In the genomic region with DNA sequence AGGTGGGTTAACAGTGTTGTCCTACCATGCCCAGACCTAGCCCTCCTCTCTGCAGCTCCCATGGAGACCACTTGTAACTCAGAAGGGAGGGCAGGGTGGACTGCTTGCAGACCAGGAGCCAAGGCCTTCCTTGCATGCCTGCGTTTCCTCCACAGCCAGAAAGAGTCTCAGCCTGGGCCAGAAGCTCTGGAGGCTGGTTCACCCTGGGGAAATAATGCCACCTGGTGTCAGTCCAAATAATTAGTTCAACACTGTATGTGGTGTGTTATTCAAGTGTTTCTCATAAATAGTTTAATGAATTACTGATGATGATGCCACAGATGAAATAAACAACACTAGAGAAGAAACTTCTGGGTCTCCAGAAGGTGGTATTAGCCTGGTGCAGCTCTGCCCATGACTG, we compare ENCODE assay signal across 17 cellular contexts. TPM values are rescaled to one million over a fixed set of nuclear protein-coding genes. Genes with fewer than 3 reads are reported as not detected.
DNase-seq lines count a peak whose midpoint lies in the region; ATAC-seq, FAIRE-seq and TF ChIP-seq lines count a peak whose summit lies in the region.
"Had no signal": no experiment of that assay in that cellular context is flagged by ENCODE, and none has a peak within 500 bp of the region (broad histone marks: within the 10 kb centered on the region; RNA-seq: fewer than 3 reads in every experiment).

No MANE protein-coding gene starts in this region.

- intact Hi-C loops in Right ventricle myocardium inferior (cut with DNase I): no loop called here
- intact Hi-C loops in sciatic nerve (cut with DNase I): loop anchor here (5.0 kb wide), 1 partner anchor 372 kb away; no protein-coding TSS in a partner anchor

- no peak overlapping the region for H3K4me3 Mint-ChIP-seq in neural progenitor cell
- H3K4me3 Mint-ChIP-seq: activated naive CD8-positive, alpha-beta T cell treated with anti-CD3 and anti-CD28 coated beads, Interleukin-2, amount 50 U/mL, for 24 hours; CD8-positive, alpha-beta memory T cell had no signal

- no peak overlapping the region for H3K9ac ChIP-seq in neural progenitor cell
- H3K9ac ChIP-seq: KMS-11 had no signal

- H3K27ac ChIP-seq in right atrium auricular region (no peak overlapping the region), neural progenitor cell (no peak overlapping the region)
- H3K27ac ChIP-seq: dorsolateral prefrontal cortex, KMS-11, left lung had no signal

- no peaks in the 10 kb centered on the region for H3K79me2 ChIP-seq in neural progenitor cell (ENCODE audit: low read depth)

- no peaks in the 10 kb centered on the region for H3K4me1 Mint-ChIP-seq in neural progenitor cell
- H3K4me1 Mint-ChIP-seq: activated naive CD8-positive, alpha-beta T cell treated with anti-CD3 and anti-CD28 coated beads, Interleukin-2, amount 50 U/mL, for 24 hours; CD8-positive, alpha-beta memory T cell had no signal

- no peak for TF ChIP-seq CTCF in right atrium auricular region (IDR thresholded peaks at IDR 0.05)
- TF ChIP-seq CTCF in bronchial epithelial cell (IDR thresholded peaks at IDR 0.05; ENCODE audit: insufficient read depth, low read length, severe bottlenecking): peak; percentile 11
- peak; percentile 9 for TF ChIP-seq CTCF in neural progenitor cell (IDR thresholded peaks at IDR 0.05)

- peaks cover 2% of the 10 kb centered on the region for H3K36me3 Mint-ChIP-seq in neural progenitor cell
- H3K36me3 Mint-ChIP-seq: CD8-positive, alpha-beta memory T cell had no signal

- H3K9me3 Mint-ChIP-seq in neural progenitor cell: peaks cover 28% of the 10 kb centered on the region

- DNase-seq in Right ventricle myocardium inferior (ENCODE audit: missing footprints) (no peak), right atrium auricular region (ENCODE audit: low spot score) (no peak), bronchial epithelial cell (ENCODE audit: low read depth) (no peak), neural progenitor cell (ENCODE audit: low spot score) (no peak), sciatic nerve (ENCODE audit: low spot score) (no peak), ecto neural progenitor cell (ENCODE audit: low spot score) (no peak)
- no peak for DNase-seq in stimulated activated CD4-positive, alpha-beta T cell treated with anti-CD3 and anti-CD28 coated beads, Interleukin-4, amount 100 ng/mL, for 4 hours
- DNase-seq: activated naive CD8-positive, alpha-beta T cell treated with anti-CD3 and anti-CD28 coated beads, Interleukin-2, amount 50 U/mL, for 24 hours; CD8-positive, alpha-beta memory T cell; dorsolateral prefrontal cortex; NCI-H774; stimulated activated CD4-positive, alpha-beta T cell treated with anti-CD3 and anti-CD28 coated beads, Interleukin-12 subunit alpha, Interleukin-12 subunit beta, amount 100 ng/mL, for 4 hours; T1000 had no signal

- H3K27me3 Mint-ChIP-seq in neural progenitor cell (ENCODE audit: insufficient read depth, low read depth): peaks cover 13% of the 10 kb centered on the region

- no peaks in the 10 kb centered on the region for H3K27me3 ChIP-seq in right atrium auricular region
- H3K27me3 ChIP-seq in bronchial epithelial cell (ENCODE audit: control insufficient read depth, insufficient read depth, low read length): no peaks in the 10 kb centered on the region
- H3K27me3 ChIP-seq in neural progenitor cell: no peaks in the 10 kb centered on the region
- H3K27me3 ChIP-seq: dorsolateral prefrontal cortex, left lung had no signal

- no peaks in the 10 kb centered on the region for H3F3A ChIP-seq in neural progenitor cell (ENCODE audit: low read depth)

- H3K4me1 ChIP-seq in right atrium auricular region (no peaks in the 10 kb centered on the region), neural progenitor cell (no peaks in the 10 kb centered on the region)
- H3K4me1 ChIP-seq: left lung had no signal

- H3K4me3 ChIP-seq in right atrium auricular region: no peak overlapping the region
- no peak overlapping the region for H3K4me3 ChIP-seq in bronchial epithelial cell (ENCODE audit: low read depth, low read length)
- no peak overlapping the region for H3K4me3 ChIP-seq in neural progenitor cell
- H3K4me3 ChIP-seq: dorsolateral prefrontal cortex, left lung had no signal

- no peak for TF ChIP-seq EP300 in Ishikawa (IDR thresholded peaks at IDR 0.05; ENCODE audit: borderline replicate concordance)

- no peak overlapping the region for H3K27ac Mint-ChIP-seq in neural progenitor cell
- H3K27ac Mint-ChIP-seq: activated naive CD8-positive, alpha-beta T cell treated with anti-CD3 and anti-CD28 coated beads, Interleukin-2, amount 50 U/mL, for 24 hours; activated T-helper 2 cell treated with anti-CD3 and anti-CD28 coated beads, Interferon-gamma antibody, Interleukin-2, Interleukin-4, amounts not matched to agents 10 μg/mL and 5 μg/mL and 100 μg/mL, durations not matched to agents 14 hours and 24 hours and 36 hours; CD8-positive, alpha-beta memory T cell had no signal

- peak overlapping the region; percentile 42 for H2AFZ ChIP-seq in neural progenitor cell (replicated peaks)

- TF ChIP-seq RAD21 in Ishikawa (IDR thresholded peaks at IDR 0.05; ENCODE audit: low read depth): peak; percentile 34

- no peak for FAIRE-seq in bronchial epithelial cell (lab: Jason Lieb, UNC)

- H3K4me2 ChIP-seq in neural progenitor cell: no peak overlapping the region
- H3K4me2 ChIP-seq: KMS-11 had no signal

- H3K9me3 ChIP-seq in right atrium auricular region (peaks cover 0 to 7% of the 10 kb centered on the region in 2 donors), neural progenitor cell (ENCODE audit: low read depth) (peaks cover 7% of the 10 kb centered on the region)

- peak; percentile 48 for ATAC-seq in Right ventricle myocardium inferior
- no peak for ATAC-seq in sciatic nerve
- ATAC-seq: activated naive CD8-positive, alpha-beta T cell treated with anti-CD3 and anti-CD28 coated beads, Interleukin-2, amount 50 U/mL, for 24 hours; left lung had no signal

- H4K20me1 ChIP-seq in neural progenitor cell (ENCODE audit: low read depth): no peaks in the 10 kb centered on the region

- H3K36me3 ChIP-seq in right atrium auricular region: no peaks in the 10 kb centered on the region
- H3K36me3 ChIP-seq in bronchial epithelial cell (ENCODE audit: control insufficient read depth, insufficient read depth, low read length): no peaks in the 10 kb centered on the region
- no peaks in the 10 kb centered on the region for H3K36me3 ChIP-seq in neural progenitor cell
- H3K36me3 ChIP-seq: left lung had no signal

TF ChIP-seq in Ishikawa, 13 proteins besides CTCF, POLR2A, EP300 and RAD21:
- TF ChIP-seq, protein P1, sequence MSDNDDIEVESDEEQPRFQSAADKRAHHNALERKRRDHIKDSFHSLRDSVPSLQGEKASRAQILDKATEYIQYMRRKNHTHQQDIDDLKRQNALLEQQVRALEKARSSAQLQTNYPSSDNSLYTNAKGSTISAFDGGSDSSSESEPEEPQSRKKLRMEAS (IDR thresholded peaks at IDR 0.05): no peak
- TF ChIP-seq CEBPB (IDR thresholded peaks at IDR 0.05): no peak
- TF ChIP-seq YY1 (IDR thresholded peaks at IDR 0.05; ENCODE audit: low read depth): no peak
- TF ChIP-seq TCF12 (IDR thresholded peaks at IDR 0.05; ENCODE audit: low read depth): no peak
- no peak for TF ChIP-seq TAF1 (IDR thresholded peaks at IDR 0.05; ENCODE audit: low read depth)
- TF ChIP-seq, protein P2, sequence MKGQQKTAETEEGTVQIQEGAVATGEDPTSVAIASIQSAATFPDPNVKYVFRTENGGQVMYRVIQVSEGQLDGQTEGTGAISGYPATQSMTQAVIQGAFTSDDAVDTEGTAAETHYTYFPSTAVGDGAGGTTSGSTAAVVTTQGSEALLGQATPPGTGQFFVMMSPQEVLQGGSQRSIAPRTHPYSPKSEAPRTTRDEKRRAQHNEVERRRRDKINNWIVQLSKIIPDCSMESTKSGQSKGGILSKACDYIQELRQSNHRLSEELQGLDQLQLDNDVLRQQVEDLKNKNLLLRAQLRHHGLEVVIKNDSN (IDR thresholded peaks at IDR 0.05): no peak
- TF ChIP-seq ZBTB7A (IDR thresholded peaks at IDR 0.05; ENCODE audit: low read depth): no peak
- TF ChIP-seq FOXM1 (IDR thresholded peaks at IDR 0.05; ENCODE audit: borderline replicate concordance, low read depth): no peak
- TF ChIP-seq EGR1 (IDR thresholded peaks at IDR 0.05): no peak
- TF ChIP-seq CREB1 (IDR thresholded peaks at IDR 0.05; ENCODE audit: low read depth): no peak
- TF ChIP-seq TEAD4 (IDR thresholded peaks at IDR 0.05): no peak
- TF ChIP-seq NFIC (IDR thresholded peaks at IDR 0.05): no peak
- TF ChIP-seq, protein P3, sequence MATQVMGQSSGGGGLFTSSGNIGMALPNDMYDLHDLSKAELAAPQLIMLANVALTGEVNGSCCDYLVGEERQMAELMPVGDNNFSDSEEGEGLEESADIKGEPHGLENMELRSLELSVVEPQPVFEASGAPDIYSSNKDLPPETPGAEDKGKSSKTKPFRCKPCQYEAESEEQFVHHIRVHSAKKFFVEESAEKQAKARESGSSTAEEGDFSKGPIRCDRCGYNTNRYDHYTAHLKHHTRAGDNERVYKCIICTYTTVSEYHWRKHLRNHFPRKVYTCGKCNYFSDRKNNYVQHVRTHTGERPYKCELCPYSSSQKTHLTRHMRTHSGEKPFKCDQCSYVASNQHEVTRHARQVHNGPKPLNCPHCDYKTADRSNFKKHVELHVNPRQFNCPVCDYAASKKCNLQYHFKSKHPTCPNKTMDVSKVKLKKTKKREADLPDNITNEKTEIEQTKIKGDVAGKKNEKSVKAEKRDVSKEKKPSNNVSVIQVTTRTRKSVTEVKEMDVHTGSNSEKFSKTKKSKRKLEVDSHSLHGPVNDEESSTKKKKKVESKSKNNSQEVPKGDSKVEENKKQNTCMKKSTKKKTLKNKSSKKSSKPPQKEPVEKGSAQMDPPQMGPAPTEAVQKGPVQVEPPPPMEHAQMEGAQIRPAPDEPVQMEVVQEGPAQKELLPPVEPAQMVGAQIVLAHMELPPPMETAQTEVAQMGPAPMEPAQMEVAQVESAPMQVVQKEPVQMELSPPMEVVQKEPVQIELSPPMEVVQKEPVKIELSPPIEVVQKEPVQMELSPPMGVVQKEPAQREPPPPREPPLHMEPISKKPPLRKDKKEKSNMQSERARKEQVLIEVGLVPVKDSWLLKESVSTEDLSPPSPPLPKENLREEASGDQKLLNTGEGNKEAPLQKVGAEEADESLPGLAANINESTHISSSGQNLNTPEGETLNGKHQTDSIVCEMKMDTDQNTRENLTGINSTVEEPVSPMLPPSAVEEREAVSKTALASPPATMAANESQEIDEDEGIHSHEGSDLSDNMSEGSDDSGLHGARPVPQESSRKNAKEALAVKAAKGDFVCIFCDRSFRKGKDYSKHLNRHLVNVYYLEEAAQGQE (IDR thresholded peaks at IDR 0.05; ENCODE audit: low read depth): no peak

RNA-seq across cellular contexts. Expression of a gene that starts 16.9 kb away (rescaled TPM):
- total RNA-seq in Right ventricle myocardium inferior (6.5 TPM), right atrium auricular region (1 to 10 TPM; 4.0 to 6.1 TPM), bronchial epithelial cell (10.5 and 15.3 TPM in 2 replicates), neural progenitor cell (ENCODE audit: low replicate concordance) (8.0 and 8.5 TPM in 2 replicates), sciatic nerve (9.5 TPM)

Comparison
In these comparisons a context has a peak if more than half of its experiments do, and no peak if none do; other contexts are left out.
1. CTCF ChIP-seq: peak in bronchial epithelial cell (single experiment) and neural progenitor cell (single experiment); none in right atrium auricular region (0 of 2).